24 cellular contexts compared by ENCODE assay signal in genomic region chr10:15222511-15222910, GRCh38. TPM values are rescaled to one million over a fixed set of nuclear protein-coding genes. Genes with fewer than 3 reads are reported as not detected.
DNase-seq lines count a peak whose midpoint lies in the region; ATAC-seq and TF ChIP-seq lines count a peak whose summit lies in the region.
"Had no signal": no experiment of that assay in that cellular context is flagged by ENCODE, and none has a peak within 500 bp of the region (broad histone marks: within the 10 kb centered on the region; RNA-seq: fewer than 3 reads in every experiment).

No MANE protein-coding gene starts in this region.

- peak overlapping the region in 1 of 5 experiments; percentile 43 for H3K4me3 Mint-ChIP-seq in brain
- H3K4me3 Mint-ChIP-seq: activated CD4-positive, alpha-beta T cell treated with anti-CD3 and anti-CD28 coated beads, Interleukin-2, amount 10 ng/mL, durations not matched to agents 7 days and 5 days; activated naive CD8-positive, alpha-beta T cell treated with anti-CD3 and anti-CD28 coated beads, Interleukin-2, amount 10 ng/mL, durations not matched to agents 7 days and 5 days; activated T-helper 17 cell treated with anti-CD3 and anti-CD28 coated beads, Interleukin-2, amount 50 U/mL, for 72 hours; CD8-positive, alpha-beta memory T cell; immature natural killer cell; neural crest cell; T-helper 1 cell treated with Interleukin-12 subunit alpha and Interleukin-12 subunit beta and Interleukin-4 antibody, amounts not matched to agents 30 μg/mL and 1 μg/mL, for 36 hours had no signal

- peaks cover 0 to 23% (median 11%) of the 10 kb centered on the region in 5 experiments for H3K9me3 Mint-ChIP-seq in brain
- H3K9me3 Mint-ChIP-seq: immature natural killer cell, neural crest cell had no signal

- H3K36me3 ChIP-seq in effector memory CD4-positive, alpha-beta T cell (ENCODE audit: control insufficient read depth, insufficient read depth, low read length): peaks cover 3% of the 10 kb centered on the region
- H3K36me3 ChIP-seq: thoracic aorta had no signal

- no peaks in the 10 kb centered on the region for H3K27me3 Mint-ChIP-seq in brain
- H3K27me3 Mint-ChIP-seq: activated CD4-positive, alpha-beta T cell treated with anti-CD3 and anti-CD28 coated beads, Interleukin-2, amount 10 ng/mL, durations not matched to agents 7 days and 5 days; activated naive CD8-positive, alpha-beta T cell treated with anti-CD3 and anti-CD28 coated beads, Interleukin-2, amount 10 ng/mL, durations not matched to agents 7 days and 5 days; activated T-helper 17 cell treated with anti-CD3 and anti-CD28 coated beads, Interleukin-2, amount 50 U/mL, for 72 hours; CD8-positive, alpha-beta memory T cell had no signal

- H3K4me1 ChIP-seq in effector memory CD4-positive, alpha-beta T cell (ENCODE audit: control insufficient read depth, insufficient read depth, low read length, poor library complexity, severe bottlenecking): no peaks in the 10 kb centered on the region
- H3K4me1 ChIP-seq: psoas muscle had no signal

- no peaks in the 10 kb centered on the region for H3K27me3 ChIP-seq in effector memory CD4-positive, alpha-beta T cell (replicated peaks; ENCODE audit: control insufficient read depth, insufficient read depth, low read length, poor library complexity, severe bottlenecking)

- H3K4me1 Mint-ChIP-seq in brain: peaks cover 37% of the 10 kb centered on the region
- H3K4me1 Mint-ChIP-seq: activated CD4-positive, alpha-beta T cell treated with anti-CD3 and anti-CD28 coated beads, Interleukin-2, amount 10 ng/mL, durations not matched to agents 7 days and 5 days; activated naive CD8-positive, alpha-beta T cell treated with anti-CD3 and anti-CD28 coated beads, Interleukin-2, amount 10 ng/mL, durations not matched to agents 7 days and 5 days; activated T-helper 17 cell treated with anti-CD3 and anti-CD28 coated beads, Interleukin-2, amount 50 U/mL, for 72 hours; CD8-positive, alpha-beta memory T cell; immature natural killer cell; neural crest cell had no signal

- no peak for ATAC-seq in activated CD4-positive, CD25-positive, alpha-beta regulatory T cell treated with anti-CD3 and anti-CD28 coated beads, Interleukin-2, amount 50 U/mL, for 24 hours
- ATAC-seq: activated T-helper 17 cell treated with anti-CD3 and anti-CD28 coated beads, Interleukin-2, amount 50 U/mL, for 72 hours; HCT116; left ventricle myocardium superior; mucosa of descending colon; psoas muscle had no signal

- no peak for TF ChIP-seq CTCF in brain (conservative IDR thresholded peaks at IDR 0.05)

- H3K9me3 ChIP-seq in effector memory CD4-positive, alpha-beta T cell (ENCODE audit: control insufficient read depth, low read length): no peaks in the 10 kb centered on the region
- H3K9me3 ChIP-seq: mucosa of descending colon, psoas muscle, thoracic aorta had no signal

- H3K4me3 ChIP-seq in effector memory CD4-positive, alpha-beta T cell (ENCODE audit: insufficient read depth, low read depth, low read length, poor library complexity, severe bottlenecking): no peak overlapping the region
- H3K4me3 ChIP-seq: mucosa of descending colon, psoas muscle, thoracic aorta had no signal

- DNase-seq in NCI-H146 (lab: John Stamatoyannopoulos, UW) (peak; percentile 56), NCI-H146 treated with DMSO at 0.1 percent for 48 hours (lab: John Stamatoyannopoulos, UW; ENCODE audit: unreplicated experiment) (no peak), inferior parietal cortex (ENCODE audit: extremely low spot score) (peak; percentile 57), KG1 (lab: John Stamatoyannopoulos, UW) (no peak)
- no peak for DNase-seq in effector memory CD4-positive, alpha-beta T cell
- DNase-seq: activated CD4-positive, alpha-beta T cell treated with anti-CD3 and anti-CD28 coated beads, Interleukin-2, amount 10 ng/mL, durations not matched to agents 7 days and 5 days; activated naive CD8-positive, alpha-beta T cell treated with anti-CD3 and anti-CD28 coated beads, Interleukin-2, amount 10 ng/mL, durations not matched to agents 7 days and 5 days; AML-193; CD8-positive, alpha-beta memory T cell; DMS79; immature natural killer cell; left ventricle myocardium superior; mucosa of descending colon; NCI-H187 treated with DMSO at 0.1 percent for 48 hours; psoas muscle had no signal

- peaks cover 77% of the 10 kb centered on the region for H3K36me3 Mint-ChIP-seq in brain

- peak overlapping the region; percentile 41 for H3K27ac ChIP-seq in temporal lobe (ENCODE audit: low read depth, low read length)
- H3K27ac ChIP-seq in effector memory CD4-positive, alpha-beta T cell (ENCODE audit: insufficient read depth, low read length, poor library complexity, severe bottlenecking): no peak overlapping the region
- H3K27ac ChIP-seq: 22Rv1, psoas muscle, thoracic aorta had no signal

- H3K27ac Mint-ChIP-seq in brain: peak overlapping the region in 4 of 5 experiments; percentile 29 to 95 (median 67)
- H3K27ac Mint-ChIP-seq: activated CD4-positive, alpha-beta T cell treated with anti-CD3 and anti-CD28 coated beads, Interleukin-2, amount 10 ng/mL, durations not matched to agents 7 days and 5 days; activated naive CD8-positive, alpha-beta T cell treated with anti-CD3 and anti-CD28 coated beads, Interleukin-2, amount 10 ng/mL, durations not matched to agents 7 days and 5 days; activated T-helper 17 cell treated with anti-CD3 and anti-CD28 coated beads, Interleukin-2, amount 50 U/mL, for 72 hours; immature natural killer cell; T-helper 1 cell treated with Interleukin-12 subunit alpha and Interleukin-12 subunit beta and Interleukin-4 antibody, amounts not matched to agents 30 μg/mL and 1 μg/mL, for 36 hours had no signal

RNA-seq across cellular contexts. Expression of gene NMT2, which starts 54.0 kb away (rescaled TPM):
- 13.4 TPM for polyA plus RNA-seq in brain (ENCODE audit: insufficient read depth, low read depth, low replicate concordance)
- total RNA-seq in temporal lobe: 47.9 TPM

Comparison
In these comparisons a context has a peak if more than half of its experiments do, and no peak if none do; other contexts are left out.
1. DNase-seq: peak in NCI-H146 (single experiment) and inferior parietal cortex (single experiment); none in NCI-H146 treated with DMSO at 0.1 percent for 48 hours (single experiment), effector memory CD4-positive, alpha-beta T cell (0 of 3) and KG1 (single experiment).